15 cellular contexts compared by ENCODE assay signal in the genomic region with DNA sequence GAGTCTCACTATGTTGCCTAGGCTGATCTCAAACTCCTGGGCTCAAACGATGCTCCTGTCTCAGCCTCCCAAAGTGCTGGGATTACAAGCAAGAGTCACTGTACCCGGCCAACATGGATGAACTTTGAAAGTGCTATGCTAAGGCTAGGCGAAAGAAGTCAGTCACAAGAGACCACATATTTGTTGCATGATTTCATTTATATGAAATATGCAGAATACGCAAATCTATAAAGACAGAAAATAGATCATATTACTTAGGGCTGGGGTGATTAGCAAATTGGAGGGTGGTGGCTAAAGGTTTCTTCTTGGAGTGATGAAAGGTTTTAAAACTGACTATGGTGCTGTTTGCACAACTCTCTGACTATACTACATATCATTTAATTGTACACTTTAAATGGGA. TPM values are rescaled to one million over a fixed set of nuclear protein-coding genes. Genes with fewer than 3 reads are reported as not detected.
A peak's percentile ranks its signal among the peaks of the same experiment; 100 is the strongest.
DNase-seq lines count a peak whose midpoint lies in the region; ATAC-seq and TF ChIP-seq lines count a peak whose summit lies in the region.
"Had no signal": no experiment of that assay in that cellular context is flagged by ENCODE, and none has a peak within 500 bp of the region (broad histone marks: within the 10 kb centered on the region; RNA-seq: fewer than 3 reads in every experiment).

No MANE protein-coding gene starts in this region.

- H3K9me3 Mint-ChIP-seq in activated naive CD4-positive, alpha-beta T cell treated with anti-CD3 and anti-CD28 coated beads for 36 hours = no peaks in the 10 kb centered on the region
- H3K9me3 Mint-ChIP-seq in progenitor cell of endocrine pancreas (ENCODE audit: low read depth) = no peaks in the 10 kb centered on the region

- peak overlapping the region; percentile 85 for H3K4me3 Mint-ChIP-seq in activated naive CD4-positive, alpha-beta T cell treated with anti-CD3 and anti-CD28 coated beads for 36 hours
- peak overlapping the region; percentile 19 for H3K4me3 Mint-ChIP-seq in progenitor cell of endocrine pancreas (ENCODE audit: low read depth)

- ATAC-seq in HG03039 (IDR thresholded peaks at IDR 0.05; ENCODE audit: unreplicated experiment) = no peak
- ATAC-seq in upper lobe of left lung (ENCODE audit: low FRiP score in 2 of 2) = no peak
- ATAC-seq: activated CD8-positive, alpha-beta memory T cell treated with anti-CD3 and anti-CD28 coated beads, Interleukin-2, amount 10 ng/mL, durations not matched to agents 7 days and 5 days had no signal

- H3K36me3 Mint-ChIP-seq in activated naive CD4-positive, alpha-beta T cell treated with anti-CD3 and anti-CD28 coated beads for 36 hours (ENCODE audit: low read depth) = peaks cover 6% of the 10 kb centered on the region
- no peaks in the 10 kb centered on the region for H3K36me3 Mint-ChIP-seq in progenitor cell of endocrine pancreas (ENCODE audit: insufficient read depth)

- intact Hi-C loops in activated naive CD4-positive, alpha-beta T cell treated with anti-CD3 and anti-CD28 coated beads for 36 hours (cut with micrococcal nuclease) = loop anchor here (10.0 kb wide), 1 partner anchor 244 kb away; no protein-coding TSS in a partner anchor

- no peak overlapping the region for H3K4me3 ChIP-seq in upper lobe of left lung

- no peak overlapping the region for H3K27ac Mint-ChIP-seq in activated naive CD4-positive, alpha-beta T cell treated with anti-CD3 and anti-CD28 coated beads for 36 hours
- no peak overlapping the region for H3K27ac Mint-ChIP-seq in progenitor cell of endocrine pancreas

- no peak overlapping the region for H3K27ac ChIP-seq in upper lobe of left lung

- peaks cover 15 to 38% (median 25%) of the 10 kb centered on the region in 4 donors for H3K4me1 ChIP-seq in upper lobe of left lung

- H3K4me1 Mint-ChIP-seq in activated naive CD4-positive, alpha-beta T cell treated with anti-CD3 and anti-CD28 coated beads for 36 hours (ENCODE audit: low read depth) = peaks cover 33% of the 10 kb centered on the region
- peaks cover 4% of the 10 kb centered on the region for H3K4me1 Mint-ChIP-seq in progenitor cell of endocrine pancreas (ENCODE audit: low read depth)

- DNase-seq in activated naive CD4-positive, alpha-beta T cell treated with anti-CD3 and anti-CD28 coated beads for 36 hours = no peak
- no peak for DNase-seq in activated naive CD4-positive, alpha-beta T cell (lab: John Stamatoyannopoulos, UW)
- DNase-seq in OCI-M1 (lab: John Stamatoyannopoulos, UW) (peak; percentile 14), fibroblast of gingiva (ENCODE audit: low read depth) (peak; percentile 86), progenitor cell of endocrine pancreas (ENCODE audit: low spot score, unreplicated experiment) (no peak), upper lobe of left lung (no peak), activated gamma-delta T cell (lab: John Stamatoyannopoulos, UW) (no peak)
- DNase-seq: activated CD8-positive, alpha-beta memory T cell treated with anti-CD3 and anti-CD28 coated beads, Interleukin-2, amount 10 ng/mL, durations not matched to agents 7 days and 5 days; DMS153; dorsolateral prefrontal cortex; foreskin melanocyte; H7; mammary epithelial cell had no signal

- H3K9me3 ChIP-seq in upper lobe of left lung = no peaks in the 10 kb centered on the region

- WGBS in upper lobe of left lung, 2 donors = 64 to 69% methylated on average over 4 of the region's 4 CpGs

- TF ChIP-seq EP300 in upper lobe of left lung (IDR thresholded peaks at IDR 0.05) = no peak

- peaks cover 0 to 13% (median 6%) of the 10 kb centered on the region in 4 donors for H3K36me3 ChIP-seq in upper lobe of left lung

- H3K27me3 ChIP-seq in upper lobe of left lung = no peaks in the 10 kb centered on the region
- H3K27me3 ChIP-seq: dorsolateral prefrontal cortex had no signal

- no peak for TF ChIP-seq POLR2A in upper lobe of left lung (IDR thresholded peaks at IDR 0.05)

- H3K27me3 Mint-ChIP-seq in activated naive CD4-positive, alpha-beta T cell treated with anti-CD3 and anti-CD28 coated beads for 36 hours (ENCODE audit: low read depth) = no peaks in the 10 kb centered on the region
- peaks cover 17% of the 10 kb centered on the region for H3K27me3 Mint-ChIP-seq in progenitor cell of endocrine pancreas

- TF ChIP-seq CTCF in progenitor cell of endocrine pancreas (IDR thresholded peaks at IDR 0.05; ENCODE audit: unreplicated experiment) (no peak), upper lobe of left lung (IDR thresholded peaks at IDR 0.05) (no peak)

- CTCF ChIA-PET in activated naive CD4-positive, alpha-beta T cell treated with anti-CD3 and anti-CD28 coated beads for 36 hours (lab: Charles Lee) = interaction anchor here (0.7 to 3.3 kb wide), 4 partner anchors 17 to 34 kb away, joined by 3 to 9 read pairs (median 5); a partner anchor contains a TSS

RNA-seq across cellular contexts. Expression of a gene that starts 1.3 kb away (rescaled TPM):
- 10 to 100 TPM; 33.5 to 35.4 TPM for total RNA-seq in activated naive CD4-positive, alpha-beta T cell treated with anti-CD3 and anti-CD28 coated beads for 36 hours
- 19.5 and 20.7 TPM in 2 replicates for total RNA-seq in progenitor cell of endocrine pancreas
- 100 to 1,000 TPM in 1 of 6 donors, 10 to 100 TPM in 5; 19.3 to 162 (median 43.4) TPM for total RNA-seq in upper lobe of left lung

RNA-seq across cellular contexts. Expression of a gene that starts 27.4 kb away (rescaled TPM):
- total RNA-seq in activated naive CD4-positive, alpha-beta T cell treated with anti-CD3 and anti-CD28 coated beads for 36 hours = 10 to 100 TPM; 12.7 to 15.2 TPM
- total RNA-seq in progenitor cell of endocrine pancreas = 26.3 and 26.9 TPM in 2 replicates
- total RNA-seq in upper lobe of left lung = 10 to 100 TPM; 31.2 to 70.1 (median 39.7) TPM

RNA-seq across cellular contexts. Expression of a gene that starts 52.5 kb away (rescaled TPM):
- total RNA-seq in activated naive CD4-positive, alpha-beta T cell treated with anti-CD3 and anti-CD28 coated beads for 36 hours = not detected
- 23.3 and 25.9 TPM in 2 replicates for total RNA-seq in progenitor cell of endocrine pancreas
- 10 to 100 TPM in 5 of 6 donors, 1 to 10 TPM in 1; 9.3 to 24.8 (median 16.6) TPM for total RNA-seq in upper lobe of left lung
- total RNA-seq: activated CD8-positive, alpha-beta memory T cell treated with anti-CD3 and anti-CD28 coated beads, Interleukin-2, amount 10 ng/mL, durations not matched to agents 7 days and 5 days; SK-MEL-5 had no signal

RNA-seq across cellular contexts. Expression of a gene that starts 53.6 kb away (rescaled TPM):
- not detected for total RNA-seq in activated naive CD4-positive, alpha-beta T cell treated with anti-CD3 and anti-CD28 coated beads for 36 hours
- total RNA-seq in progenitor cell of endocrine pancreas (0.31 and 0.47 TPM in 2 replicates), upper lobe of left lung (not detected)

RNA-seq across cellular contexts. Expression of a gene that starts 58.7 kb away (rescaled TPM):
- 10 to 100 TPM; 25.8 to 28.2 TPM for total RNA-seq in activated naive CD4-positive, alpha-beta T cell treated with anti-CD3 and anti-CD28 coated beads for 36 hours
- total RNA-seq in progenitor cell of endocrine pancreas (13.0 and 13.1 TPM in 2 replicates), upper lobe of left lung (10 to 100 TPM in 2 of 6 donors, 1 to 10 TPM in 4; 5.2 to 13.5 (median 8.3) TPM)

Comparison
In these comparisons a context has a peak if more than half of its experiments do, and no peak if none do; other contexts are left out.
1. DNase-seq: peak in OCI-M1 (single experiment) and fibroblast of gingiva (single experiment); none in activated naive CD4-positive, alpha-beta T cell treated with anti-CD3 and anti-CD28 coated beads for 36 hours (single experiment), activated naive CD4-positive, alpha-beta T cell (0 of 4), progenitor cell of endocrine pancreas (single experiment), upper lobe of left lung (0 of 2) and activated gamma-delta T cell (single experiment).
2. RNA of a gene that starts 52.5 kb away (total RNA-seq): 23.3 to 25.9 TPM in progenitor cell of endocrine pancreas and 9.3 to 24.8 TPM in upper lobe of left lung; not detected in activated naive CD4-positive, alpha-beta T cell treated with anti-CD3 and anti-CD28 coated beads for 36 hours; every median in the first group is over 4 times any median in the second.